In the genomic region with DNA sequence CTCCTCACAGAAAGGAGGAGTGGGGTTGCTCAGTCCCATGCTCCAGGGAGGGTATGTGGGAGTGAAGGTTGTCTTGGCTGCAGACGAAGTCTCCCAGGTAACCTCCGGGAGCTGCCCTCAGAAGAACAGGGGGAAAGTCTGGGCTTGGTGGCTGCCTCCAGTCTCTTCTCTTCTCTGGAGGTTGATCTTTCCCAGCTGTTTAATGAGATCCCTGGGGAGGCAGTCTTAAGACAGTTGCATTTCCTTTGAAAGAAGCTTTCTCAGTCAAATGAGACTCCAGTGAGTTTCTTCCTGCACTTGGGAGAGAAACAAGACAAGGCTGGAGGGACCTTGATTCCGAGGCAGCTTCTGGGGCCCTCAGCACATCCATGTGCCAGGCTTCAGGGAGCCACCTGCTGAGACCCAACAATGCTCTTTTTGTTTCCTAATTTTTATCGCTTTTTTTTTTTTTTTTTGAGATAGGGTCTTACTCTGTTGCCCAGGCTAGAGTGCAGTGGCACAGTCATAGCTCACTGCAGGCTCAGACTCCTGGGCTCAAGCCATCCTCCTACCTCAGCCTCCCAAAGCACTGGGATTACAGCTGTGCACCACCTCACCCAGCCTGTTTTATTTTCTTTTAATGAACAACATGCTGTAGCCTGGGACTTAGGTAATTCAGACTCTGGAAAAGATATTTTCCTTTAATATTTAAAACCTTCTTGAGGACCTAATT, we compare ENCODE assay signal across 18 cellular contexts.
"Had no signal": no experiment of that assay in that cellular context is flagged by ENCODE, and none has a peak within 500 bp of the region (broad histone marks: within the 10 kb centered on the region; RNA-seq: fewer than 3 reads in every experiment).

No MANE protein-coding gene starts in this region.

- H2AFZ ChIP-seq: parathyroid adenoma had no signal

- H3K9me3 ChIP-seq: suprapubic skin had no signal

- ATAC-seq: foreskin keratinocyte, left colon had no signal

- H3K4me3 Mint-ChIP-seq: activated naive CD8-positive, alpha-beta T cell treated with anti-CD3 and anti-CD28 coated beads, Interleukin-2, amount 10 ng/mL, durations not matched to agents 7 days and 5 days; brain; central memory CD8-positive, alpha-beta T cell; T-helper 2 cell treated with Interferon-gamma antibody and Interleukin-4, amounts not matched to agents 5 μg/mL and 100 μg/mL, for 36 hours; type B pancreatic cell had no signal

- H3K4me1 ChIP-seq: foreskin keratinocyte, parathyroid adenoma, suprapubic skin had no signal

- H3K27me3 ChIP-seq: foreskin keratinocyte, suprapubic skin had no signal

- H3K27me3 Mint-ChIP-seq: activated naive CD8-positive, alpha-beta T cell treated with anti-CD3 and anti-CD28 coated beads, Interleukin-2, amount 10 ng/mL, durations not matched to agents 7 days and 5 days; brain; central memory CD8-positive, alpha-beta T cell had no signal

- H3K4me1 Mint-ChIP-seq: activated naive CD8-positive, alpha-beta T cell treated with anti-CD3 and anti-CD28 coated beads, Interleukin-2, amount 10 ng/mL, durations not matched to agents 7 days and 5 days; central memory CD8-positive, alpha-beta T cell had no signal

- DNase-seq: activated CD4-positive, alpha-beta T cell treated with anti-CD3 and anti-CD28 coated beads, Interleukin-2, amount 50 U/mL, for 1 hour; activated naive CD4-positive, alpha-beta T cell; activated naive CD8-positive, alpha-beta T cell treated with anti-CD3 and anti-CD28 coated beads, Interleukin-2, amount 10 ng/mL, durations not matched to agents 7 days and 5 days; cortex of kidney; effector CD4-positive, alpha-beta T cell; foreskin keratinocyte; head of caudate nucleus; left colon; stimulated activated CD4-positive, alpha-beta T cell treated with anti-CD3 and anti-CD28 coated beads, Interleukin-15, amount 100 ng/mL, for 24 hours; stimulated activated CD4-positive, alpha-beta T cell treated with anti-CD3 and anti-CD28 coated beads, Interleukin-4, amount 100 ng/mL, for 1 hour; stimulated activated naive CD4-positive, alpha-beta T cell treated with Interleukin-2 at 50 U/mL for 16 hours had no signal

- H3K79me2 ChIP-seq: parathyroid adenoma had no signal

- H3K9ac ChIP-seq: parathyroid adenoma had no signal

- FAIRE-seq: islet of Langerhans had no signal

- H3K9me3 Mint-ChIP-seq: central memory CD8-positive, alpha-beta T cell; T-helper 2 cell treated with Interferon-gamma antibody and Interleukin-4, amounts not matched to agents 5 μg/mL and 100 μg/mL, for 36 hours; type B pancreatic cell had no signal

- H3K36me3 Mint-ChIP-seq: activated naive CD8-positive, alpha-beta T cell treated with anti-CD3 and anti-CD28 coated beads, Interleukin-2, amount 10 ng/mL, durations not matched to agents 7 days and 5 days; brain; type B pancreatic cell had no signal

- H3K36me3 ChIP-seq: suprapubic skin had no signal

- H3K27ac Mint-ChIP-seq: activated naive CD8-positive, alpha-beta T cell treated with anti-CD3 and anti-CD28 coated beads, Interleukin-2, amount 10 ng/mL, durations not matched to agents 7 days and 5 days; brain; T-helper 2 cell treated with Interferon-gamma antibody and Interleukin-4, amounts not matched to agents 5 μg/mL and 100 μg/mL, for 36 hours; type B pancreatic cell had no signal

- H3K4me3 ChIP-seq: suprapubic skin had no signal

- H3K27ac ChIP-seq: foreskin keratinocyte, parathyroid adenoma, suprapubic skin had no signal
